In the genomic region with DNA sequence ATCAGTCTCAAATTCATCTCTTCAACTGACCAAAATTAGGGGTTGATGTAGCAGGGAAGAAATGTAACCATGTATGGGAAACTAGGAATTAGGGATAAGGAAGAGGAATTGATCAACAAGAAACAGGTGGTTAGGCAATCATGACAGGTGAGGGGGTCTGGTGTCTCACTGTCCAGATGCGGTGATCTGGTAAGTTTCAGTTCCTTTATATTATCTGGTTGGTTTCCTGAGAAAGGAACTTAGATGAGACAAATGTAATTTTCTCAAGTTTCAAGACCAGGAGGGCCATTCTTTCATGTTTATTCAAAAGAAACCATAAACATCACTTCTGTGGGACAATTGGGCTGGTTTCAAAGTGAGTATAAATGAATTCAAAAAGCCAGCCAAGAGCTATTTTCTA, we compare ENCODE assay signal across 14 cellular contexts.
DNase-seq lines count a peak whose midpoint lies in the region; ATAC-seq and TF ChIP-seq lines count a peak whose summit lies in the region.
"Had no signal": no experiment of that assay in that cellular context is flagged by ENCODE, and none has a peak within 500 bp of the region (broad histone marks: within the 10 kb centered on the region; RNA-seq: fewer than 3 reads in every experiment).

No MANE protein-coding gene starts in this region.

- no peak overlapping the region for H3K4me3 Mint-ChIP-seq in activated naive CD8-positive, alpha-beta T cell treated with anti-CD3 and anti-CD28 coated beads, Interleukin-2, amount 50 U/mL, for 24 hours

- peaks cover 5% of the 10 kb centered on the region for H3K9me3 Mint-ChIP-seq in activated naive CD8-positive, alpha-beta T cell treated with anti-CD3 and anti-CD28 coated beads, Interleukin-2, amount 50 U/mL, for 24 hours

- peaks cover 4% of the 10 kb centered on the region for H3K36me3 Mint-ChIP-seq in activated naive CD8-positive, alpha-beta T cell treated with anti-CD3 and anti-CD28 coated beads, Interleukin-2, amount 50 U/mL, for 24 hours (ENCODE audit: low read depth)

- in situ Hi-C loops in GM13977 (cut with MboI; ENCODE audit: low pct_unique_long_range_greater_than_20kb, low sequenced_read_pairs, unreplicated experiment), result no loop called here

- no peaks in the 10 kb centered on the region for H3K27me3 Mint-ChIP-seq in activated naive CD8-positive, alpha-beta T cell treated with anti-CD3 and anti-CD28 coated beads, Interleukin-2, amount 50 U/mL, for 24 hours

- peak; percentile 93 for ATAC-seq in GM19452 (IDR thresholded peaks at IDR 0.05; ENCODE audit: unreplicated experiment)
- ATAC-seq in HG02852 (IDR thresholded peaks at IDR 0.05; ENCODE audit: unreplicated experiment), result peak; percentile 93
- peak; percentile 91 for ATAC-seq in HG03520 (IDR thresholded peaks at IDR 0.05; ENCODE audit: unreplicated experiment)
- no peak for ATAC-seq in activated naive CD8-positive, alpha-beta T cell treated with anti-CD3 and anti-CD28 coated beads, Interleukin-2, amount 50 U/mL, for 24 hours
- ATAC-seq in HG02840 (IDR thresholded peaks at IDR 0.05; ENCODE audit: low FRiP score, unreplicated experiment), result no peak
- ATAC-seq: activated naive CD4-positive, alpha-beta T cell treated with anti-CD3 and anti-CD28 coated beads, Interleukin-2, amount 50 U/mL, for 72 hours had no signal

- DNase-seq in GM13977 (ENCODE audit: low spot score) (peak; percentile 6), NCI-H1694 (lab: John Stamatoyannopoulos, UW) (no peak), glomerular visceral epithelial cell (ENCODE audit: extremely low spot score) (no peak)
- DNase-seq in activated naive CD8-positive, alpha-beta T cell treated with anti-CD3 and anti-CD28 coated beads, Interleukin-2, amount 50 U/mL, for 24 hours, result no peak
- DNase-seq: activated CD8-positive, alpha-beta memory T cell treated with anti-CD3 and anti-CD28 coated beads for 24 hours; central memory CD4-positive, alpha-beta T cell; NCI-H446; T1000; trophoblast cell had no signal

- H3K4me1 Mint-ChIP-seq in activated naive CD8-positive, alpha-beta T cell treated with anti-CD3 and anti-CD28 coated beads, Interleukin-2, amount 50 U/mL, for 24 hours, result no peaks in the 10 kb centered on the region

- TF ChIP-seq CTCF in GM13977 (IDR thresholded peaks at IDR 0.05; ENCODE audit: extremely low read depth, insufficient read depth, missing control alignments), result no peak

- H3K27ac Mint-ChIP-seq in activated naive CD8-positive, alpha-beta T cell treated with anti-CD3 and anti-CD28 coated beads, Interleukin-2, amount 50 U/mL, for 24 hours, result no peak overlapping the region
- H3K27ac Mint-ChIP-seq: activated naive CD4-positive, alpha-beta T cell treated with anti-CD3 and anti-CD28 coated beads, Interleukin-2, amount 50 U/mL, for 72 hours had no signal

Comparison
In these comparisons a context has a peak if more than half of its experiments do, and no peak if none do; other contexts are left out.
1. ATAC-seq: peak in GM19452 (single experiment), HG02852 (single experiment) and HG03520 (single experiment); none in activated naive CD8-positive, alpha-beta T cell treated with anti-CD3 and anti-CD28 coated beads, Interleukin-2, amount 50 U/mL, for 24 hours (single experiment) and HG02840 (single experiment).